ENCODE assay signal across 8 cellular contexts in the genomic region with DNA sequence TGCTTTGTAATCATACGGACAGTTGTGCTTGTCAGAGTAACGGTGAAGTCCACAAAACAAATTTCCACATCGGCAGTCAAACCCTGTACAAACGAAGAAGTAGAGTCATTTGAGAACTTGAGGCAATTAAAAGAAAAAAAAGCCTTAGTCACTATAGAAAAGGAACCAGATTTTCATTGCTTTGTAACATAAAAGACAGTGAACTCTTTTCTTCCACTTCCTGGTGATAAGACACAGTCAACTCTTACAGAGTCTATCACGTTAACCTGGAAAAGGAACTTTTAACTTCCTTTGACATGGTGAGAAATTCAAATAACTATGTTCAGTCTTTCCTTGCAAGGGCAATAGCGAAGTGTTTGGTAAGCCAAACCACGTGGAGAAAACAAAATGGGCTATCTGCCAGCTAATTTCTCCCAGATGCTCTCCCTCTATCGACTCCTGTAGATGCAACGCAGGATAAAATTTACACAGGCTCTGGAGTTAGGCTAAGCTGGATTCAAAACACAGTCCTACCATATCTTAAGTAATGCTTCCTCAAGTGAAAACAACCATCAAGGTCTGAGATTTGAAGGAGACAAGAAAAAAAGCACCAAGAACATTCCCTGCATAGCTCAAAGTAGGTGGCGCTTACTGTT. TPM values are rescaled to one million over a fixed set of nuclear protein-coding genes. Genes with fewer than 3 reads are reported as not detected.
A peak's percentile ranks its signal among the peaks of the same experiment; 100 is the strongest.
DNase-seq lines count a peak whose midpoint lies in the region; ATAC-seq and TF ChIP-seq lines count a peak whose summit lies in the region.

No MANE protein-coding gene starts in this region.

- no peak for ATAC-seq in stimulated activated effector memory CD8-positive, alpha-beta T cell treated with anti-CD3 and anti-CD28 coated beads, Interleukin-12 subunit alpha, Interleukin-12 subunit beta, amount 100 ng/mL, for 72 hours
- ATAC-seq in HG03571 (IDR thresholded peaks at IDR 0.05; ENCODE audit: unreplicated experiment), result no peak

- TF ChIP-seq CTCF in cardiac muscle cell (IDR thresholded peaks at IDR 0.05; ENCODE audit: low read depth, low read length), result no peak
- TF ChIP-seq CTCF in testis (IDR thresholded peaks at IDR 0.05), result no peak

- no peak for TF ChIP-seq POLR2A in testis (IDR thresholded peaks at IDR 0.05)

- DNase-seq in DMS 273 (lab: John Stamatoyannopoulos, UW; ENCODE audit: unreplicated experiment), result peak; percentile 66
- DNase-seq in DMS 273 treated with DMSO at 0.1 percent for 48 hours (lab: John Stamatoyannopoulos, UW), result no peak
- no peak for DNase-seq in activated CD4-positive, alpha-beta memory T cell treated with anti-CD3 and anti-CD28 coated beads for 36 hours
- DNase-seq in cardiac muscle cell (ENCODE audit: low read depth in 1 of 2, low spot score in 1 of 2), result peak in 1 of 2 donors; percentile 48
- no peak for DNase-seq in stimulated activated effector memory CD8-positive, alpha-beta T cell treated with anti-CD3 and anti-CD28 coated beads, Interleukin-12 subunit alpha, Interleukin-12 subunit beta, amount 100 ng/mL, for 72 hours (ENCODE audit: low spot score in 2 of 2)
- DNase-seq in germinal center (ENCODE audit: low spot score), result no peak
- DNase-seq in testis, result no peak

- H3K27me3 Mint-ChIP-seq in activated CD4-positive, alpha-beta memory T cell treated with anti-CD3 and anti-CD28 coated beads for 36 hours, result no peaks in the 10 kb centered on the region

- H3K27ac Mint-ChIP-seq in activated CD4-positive, alpha-beta memory T cell treated with anti-CD3 and anti-CD28 coated beads for 36 hours, result peak overlapping the region; percentile 70
- peak overlapping the region; percentile 84 for H3K27ac Mint-ChIP-seq in stimulated activated effector memory CD8-positive, alpha-beta T cell treated with anti-CD3 and anti-CD28 coated beads, Interleukin-12 subunit alpha, Interleukin-12 subunit beta, amount 100 ng/mL, for 72 hours

- peaks cover 38% of the 10 kb centered on the region for H3K4me1 ChIP-seq in cardiac muscle cell (ENCODE audit: low read depth)
- H3K4me1 ChIP-seq in testis, result peaks cover 48% of the 10 kb centered on the region

- POLR2A ChIA-PET in activated CD4-positive, alpha-beta memory T cell treated with anti-CD3 and anti-CD28 coated beads for 36 hours (lab: Charles Lee), result interaction anchor here (0.9 kb wide), 1 partner anchor 9 kb away, joined by 7 read pairs; a partner anchor contains a TSS

- no peaks in the 10 kb centered on the region for H3K9me3 Mint-ChIP-seq in activated CD4-positive, alpha-beta memory T cell treated with anti-CD3 and anti-CD28 coated beads for 36 hours
- no peaks in the 10 kb centered on the region for H3K9me3 Mint-ChIP-seq in stimulated activated effector memory CD8-positive, alpha-beta T cell treated with anti-CD3 and anti-CD28 coated beads, Interleukin-12 subunit alpha, Interleukin-12 subunit beta, amount 100 ng/mL, for 72 hours

- CTCF ChIA-PET in activated CD4-positive, alpha-beta memory T cell treated with anti-CD3 and anti-CD28 coated beads for 36 hours (lab: Charles Lee), result no interaction called here

- H3K36me3 ChIP-seq in cardiac muscle cell, result peaks cover 59% of the 10 kb centered on the region
- no peaks in the 10 kb centered on the region for H3K36me3 ChIP-seq in testis (ENCODE audit: low read depth, missing control alignments)

- intact Hi-C loops in activated CD4-positive, alpha-beta memory T cell treated with anti-CD3 and anti-CD28 coated beads for 36 hours (cut with micrococcal nuclease), result loop anchor here (1.0 kb wide), 1 partner anchor 8 kb away; no protein-coding TSS in a partner anchor
- intact Hi-C loops in testis (cut with DNase I; ENCODE audit: low total_unique reads), result no loop called here

- peaks cover 59% of the 10 kb centered on the region for H3K36me3 Mint-ChIP-seq in activated CD4-positive, alpha-beta memory T cell treated with anti-CD3 and anti-CD28 coated beads for 36 hours
- peaks cover 96% of the 10 kb centered on the region for H3K36me3 Mint-ChIP-seq in stimulated activated effector memory CD8-positive, alpha-beta T cell treated with anti-CD3 and anti-CD28 coated beads, Interleukin-12 subunit alpha, Interleukin-12 subunit beta, amount 100 ng/mL, for 72 hours

- H3K27me3 ChIP-seq in cardiac muscle cell (no peaks in the 10 kb centered on the region), testis (no peaks in the 10 kb centered on the region)

- H3K4me3 ChIP-seq in cardiac muscle cell (no peak overlapping the region), testis (no peak overlapping the region)

- H3K4me3 Mint-ChIP-seq in activated CD4-positive, alpha-beta memory T cell treated with anti-CD3 and anti-CD28 coated beads for 36 hours, result no peak overlapping the region
- H3K4me3 Mint-ChIP-seq in stimulated activated effector memory CD8-positive, alpha-beta T cell treated with anti-CD3 and anti-CD28 coated beads, Interleukin-12 subunit alpha, Interleukin-12 subunit beta, amount 100 ng/mL, for 72 hours, result no peak overlapping the region

- peaks cover 55% of the 10 kb centered on the region for H3K4me1 Mint-ChIP-seq in activated CD4-positive, alpha-beta memory T cell treated with anti-CD3 and anti-CD28 coated beads for 36 hours (ENCODE audit: low read depth)
- peaks cover 34% of the 10 kb centered on the region for H3K4me1 Mint-ChIP-seq in stimulated activated effector memory CD8-positive, alpha-beta T cell treated with anti-CD3 and anti-CD28 coated beads, Interleukin-12 subunit alpha, Interleukin-12 subunit beta, amount 100 ng/mL, for 72 hours

- 44 to 54% methylated on average over 10 of the region's 10 CpGs for WGBS in testis, 2 donors

- H3K9me3 ChIP-seq in cardiac muscle cell (ENCODE audit: low read depth), result no peaks in the 10 kb centered on the region
- H3K9me3 ChIP-seq in testis, result no peaks in the 10 kb centered on the region

- H3K27ac ChIP-seq in cardiac muscle cell (peak overlapping the region; percentile 40), testis (peak overlapping the region in 1 of 2 donors; percentile 14)

RNA-seq across cellular contexts. Expression of a gene that starts 8.9 kb away (rescaled TPM):
- total RNA-seq in activated CD4-positive, alpha-beta memory T cell treated with anti-CD3 and anti-CD28 coated beads for 36 hours, result 10 to 100 TPM; 92.4 to 93.8 TPM
- total RNA-seq in cardiac muscle cell (174 and 188 TPM in 2 replicates), testis (100 to 1,000 TPM; 313 to 314 TPM)
- polyA plus RNA-seq in cardiac muscle cell (152 and 173 TPM in 2 replicates), testis (ENCODE audit: insufficient read depth, low read depth, low replicate concordance) (251 TPM)
